ENCODE assay signal across 24 cellular contexts in genomic region chr7:1099637-1100036, GRCh38. TPM values are rescaled to one million over a fixed set of nuclear protein-coding genes. Genes with fewer than 3 reads are reported as not detected.
"Had no signal": no experiment of that assay in that cellular context is flagged by ENCODE, and none has a peak within 500 bp of the region (broad histone marks: within the 10 kb centered on the region; RNA-seq: fewer than 3 reads in every experiment).

No MANE protein-coding gene starts in this region.

- H3K4me3 Mint-ChIP-seq: activated CD4-positive, alpha-beta memory T cell treated with anti-CD3 and anti-CD28 coated beads for 36 hours; activated CD4-positive, alpha-beta T cell treated with anti-CD3 and anti-CD28 coated beads, Interleukin-2, amount 10 ng/mL, durations not matched to agents 24 days and 14 days; activated T-cell treated with anti-CD3 and anti-CD28 coated beads, Interleukin-2, amount 50 U/mL, for 24 hours; neural crest cell; T-helper 1 cell treated with Interleukin-12 subunit alpha and Interleukin-12 subunit beta and Interleukin-4 antibody, amounts not matched to agents 30 μg/mL and 1 μg/mL, for 36 hours had no signal

- H3K9me3 Mint-ChIP-seq: activated CD4-positive, alpha-beta T cell treated with anti-CD3 and anti-CD28 coated beads, Interleukin-2, amount 10 ng/mL, durations not matched to agents 24 days and 14 days; activated T-cell treated with anti-CD3 and anti-CD28 coated beads, Interleukin-2, amount 50 U/mL, for 24 hours; neural crest cell had no signal

- H3K9me3 ChIP-seq: breast epithelium, right atrium auricular region, thoracic aorta, vagina had no signal

- H3K36me3 ChIP-seq: breast epithelium, right atrium auricular region, thoracic aorta, vagina had no signal

- H3K27ac ChIP-seq: breast epithelium, epithelial cell of prostate, right atrium auricular region, thoracic aorta, vagina, WERI-Rb-1 had no signal

- H3K4me3 ChIP-seq: breast epithelium, right atrium auricular region, thoracic aorta, vagina had no signal

- H3K27me3 ChIP-seq: breast epithelium, right atrium auricular region, vagina had no signal

- ATAC-seq: left ventricle myocardium superior had no signal

- H3K27me3 Mint-ChIP-seq: activated CD4-positive, alpha-beta memory T cell treated with anti-CD3 and anti-CD28 coated beads for 36 hours; activated CD4-positive, alpha-beta T cell treated with anti-CD3 and anti-CD28 coated beads, Interleukin-2, amount 10 ng/mL, durations not matched to agents 24 days and 14 days; activated T-cell treated with anti-CD3 and anti-CD28 coated beads, Interleukin-2, amount 50 U/mL, for 24 hours; naive B cell had no signal

- DNase-seq: activated CD4-positive, alpha-beta memory T cell treated with anti-CD3 and anti-CD28 coated beads for 36 hours; activated CD4-positive, alpha-beta T cell treated with anti-CD3 and anti-CD28 coated beads, Interleukin-2, amount 10 ng/mL, durations not matched to agents 24 days and 14 days; activated CD4-positive, CD25-positive, alpha-beta regulatory T cell treated with anti-CD3 and anti-CD28 coated beads, Interleukin-2, amount 50 U/mL, for 72 hours; activated CD8-positive, alpha-beta memory T cell treated with anti-CD3 and anti-CD28 coated beads, Interleukin-2, amount 50 U/mL, for 48 hours; activated gamma-delta T cell; activated naive CD4-positive, alpha-beta T cell treated with anti-CD3 and anti-CD28 coated beads, Interleukin-2, amount 50 U/mL, for 16 hours; activated T-cell treated with anti-CD3 and anti-CD28 coated beads, Interleukin-2, amount 50 U/mL, for 24 hours; amygdala; effector CD4-positive, alpha-beta T cell; islet precursor cell; left ventricle myocardium superior; naive B cell; occipital lobe; stimulated activated naive CD4-positive, alpha-beta T cell; T-helper 9 cell; trophoblast cell; WERI-Rb-1 had no signal

- H3K27ac Mint-ChIP-seq: activated CD4-positive, alpha-beta memory T cell treated with anti-CD3 and anti-CD28 coated beads for 36 hours; activated CD4-positive, alpha-beta T cell treated with anti-CD3 and anti-CD28 coated beads, Interleukin-2, amount 10 ng/mL, durations not matched to agents 24 days and 14 days; activated T-cell treated with anti-CD3 and anti-CD28 coated beads, Interleukin-2, amount 50 U/mL, for 24 hours; naive B cell; T-helper 1 cell treated with Interleukin-12 subunit alpha and Interleukin-12 subunit beta and Interleukin-4 antibody, amounts not matched to agents 30 μg/mL and 1 μg/mL, for 36 hours had no signal

RNA-seq across cellular contexts. Expression of gene GPER1, which starts 11.7 kb away (rescaled TPM):
- total RNA-seq: activated CD4-positive, alpha-beta T cell treated with anti-CD3 and anti-CD28 coated beads, Interleukin-2, amount 10 ng/mL, durations not matched to agents 24 days and 14 days had no signal

RNA-seq across cellular contexts. Expression of gene GPR146, which starts 55.3 kb away (rescaled TPM):
- total RNA-seq: neural crest cell had no signal
